In genomic region chr1:11525151-11525505, GRCh38 we compare ENCODE assay signal across 12 cellular contexts. TPM values are rescaled to one million over a fixed set of nuclear protein-coding genes. Genes with fewer than 3 reads are reported as not detected.
A peak's percentile ranks its signal among the peaks of the same experiment; 100 is the strongest.
DNase-seq lines count a peak whose midpoint lies in the region; TF ChIP-seq lines count a peak whose summit lies in the region.
"Had no signal": no experiment of that assay in that cellular context is flagged by ENCODE, and none has a peak within 500 bp of the region (broad histone marks: within the 10 kb centered on the region; RNA-seq: fewer than 3 reads in every experiment).

No MANE protein-coding gene starts in this region.

- no peaks in the 10 kb centered on the region for H3K4me1 Mint-ChIP-seq in activated CD4-positive, alpha-beta memory T cell treated with anti-CD3 and anti-CD28 coated beads for 36 hours (ENCODE audit: low read depth)
- no peaks in the 10 kb centered on the region for H3K4me1 Mint-ChIP-seq in activated CD4-positive, alpha-beta memory T cell treated with anti-CD3 and anti-CD28 coated beads, Interleukin-2, amount 10 ng/mL, durations not matched to agents 7 days and 5 days
- H3K4me1 Mint-ChIP-seq in activated naive CD4-positive, alpha-beta T cell treated with anti-CD3 and anti-CD28 coated beads, Interleukin-2, amount 10 ng/mL, durations not matched to agents 7 days and 5 days, result no peaks in the 10 kb centered on the region
- H3K4me1 Mint-ChIP-seq: CD4-positive, CD25-positive, alpha-beta regulatory T cell had no signal

- H3K27ac Mint-ChIP-seq in activated CD4-positive, alpha-beta memory T cell treated with anti-CD3 and anti-CD28 coated beads for 36 hours, result no peak overlapping the region
- H3K27ac Mint-ChIP-seq in activated CD4-positive, alpha-beta memory T cell treated with anti-CD3 and anti-CD28 coated beads, Interleukin-2, amount 10 ng/mL, durations not matched to agents 7 days and 5 days, result no peak overlapping the region
- H3K27ac Mint-ChIP-seq in activated naive CD4-positive, alpha-beta T cell treated with anti-CD3 and anti-CD28 coated beads, Interleukin-2, amount 10 ng/mL, durations not matched to agents 7 days and 5 days, result no peak overlapping the region
- H3K27ac Mint-ChIP-seq: CD4-positive, CD25-positive, alpha-beta regulatory T cell had no signal

- no peaks in the 10 kb centered on the region for H3K36me3 ChIP-seq in sigmoid colon
- H3K36me3 ChIP-seq: BLaER1 treated with 17β-estradiol and CSF1 and Interleukin-3, amounts not matched to agents 10 nM and 100 nM had no signal

- no peaks in the 10 kb centered on the region for H3K9me3 ChIP-seq in sigmoid colon
- H3K9me3 ChIP-seq: BLaER1 treated with 17β-estradiol and CSF1 and Interleukin-3, amounts not matched to agents 10 nM and 100 nM had no signal

- TF ChIP-seq POLR2A in sigmoid colon (IDR thresholded peaks at IDR 0.05), result no peak

- H3K27me3 Mint-ChIP-seq in activated CD4-positive, alpha-beta memory T cell treated with anti-CD3 and anti-CD28 coated beads for 36 hours, result no peaks in the 10 kb centered on the region
- H3K27me3 Mint-ChIP-seq in activated CD4-positive, alpha-beta memory T cell treated with anti-CD3 and anti-CD28 coated beads, Interleukin-2, amount 10 ng/mL, durations not matched to agents 7 days and 5 days, result no peaks in the 10 kb centered on the region
- H3K27me3 Mint-ChIP-seq in activated naive CD4-positive, alpha-beta T cell treated with anti-CD3 and anti-CD28 coated beads, Interleukin-2, amount 10 ng/mL, durations not matched to agents 7 days and 5 days, result peaks cover 3% of the 10 kb centered on the region

- intact Hi-C loops in activated CD4-positive, alpha-beta memory T cell treated with anti-CD3 and anti-CD28 coated beads for 36 hours (cut with micrococcal nuclease), result no loop called here
- intact Hi-C loops in sigmoid colon (cut with DNase I), result no loop called here

- 77 to 87% methylated on average over 8 of the region's 8 CpGs for WGBS in sigmoid colon, 2 donors

- H3K9me3 Mint-ChIP-seq in activated CD4-positive, alpha-beta memory T cell treated with anti-CD3 and anti-CD28 coated beads for 36 hours, result no peaks in the 10 kb centered on the region
- no peaks in the 10 kb centered on the region for H3K9me3 Mint-ChIP-seq in activated CD4-positive, alpha-beta memory T cell treated with anti-CD3 and anti-CD28 coated beads, Interleukin-2, amount 10 ng/mL, durations not matched to agents 7 days and 5 days
- H3K9me3 Mint-ChIP-seq in activated naive CD4-positive, alpha-beta T cell treated with anti-CD3 and anti-CD28 coated beads, Interleukin-2, amount 10 ng/mL, durations not matched to agents 7 days and 5 days, result no peaks in the 10 kb centered on the region

- no peak for TF ChIP-seq EP300 in sigmoid colon (IDR thresholded peaks at IDR 0.05)

- no peak for TF ChIP-seq CTCF in sigmoid colon (IDR thresholded peaks at IDR 0.05)

- CTCF ChIA-PET in activated CD4-positive, alpha-beta memory T cell treated with anti-CD3 and anti-CD28 coated beads for 36 hours (lab: Charles Lee), result no interaction called here
- CTCF ChIA-PET in activated CD4-positive, alpha-beta memory T cell treated with anti-CD3 and anti-CD28 coated beads, Interleukin-2, amount 10 ng/mL, durations not matched to agents 7 days and 5 days (lab: Charles Lee), result no interaction called here
- CTCF ChIA-PET in activated naive CD4-positive, alpha-beta T cell treated with anti-CD3 and anti-CD28 coated beads, Interleukin-2, amount 10 ng/mL, durations not matched to agents 7 days and 5 days (lab: Charles Lee), result no interaction called here

- no peak overlapping the region for H3K4me3 ChIP-seq in sigmoid colon
- H3K4me3 ChIP-seq: BLaER1 treated with 17β-estradiol and CSF1 and Interleukin-3, amounts not matched to agents 10 nM and 100 nM had no signal

- no peaks in the 10 kb centered on the region for H3K27me3 ChIP-seq in sigmoid colon
- H3K27me3 ChIP-seq: BLaER1 treated with 17β-estradiol and CSF1 and Interleukin-3, amounts not matched to agents 10 nM and 100 nM had no signal

- peak; percentile 4 for DNase-seq in activated CD4-positive, alpha-beta memory T cell treated with anti-CD3 and anti-CD28 coated beads for 36 hours
- no peak for DNase-seq in activated CD4-positive, alpha-beta memory T cell treated with anti-CD3 and anti-CD28 coated beads, Interleukin-2, amount 10 ng/mL, durations not matched to agents 7 days and 5 days
- DNase-seq in iPS-NIHi11 (ENCODE audit: low spot score), result peak; percentile 4
- DNase-seq in sigmoid colon, result peak; percentile 22
- no peak for DNase-seq in activated naive CD4-positive, alpha-beta T cell treated with anti-CD3 and anti-CD28 coated beads, Interleukin-2, amount 10 ng/mL, durations not matched to agents 7 days and 5 days
- DNase-seq in middle frontal gyrus (ENCODE audit: extremely low spot score, low spot score), result no peak
- DNase-seq in AG20443 (ENCODE audit: low spot score), result no peak
- DNase-seq: 8988T; CD4-positive, CD25-positive, alpha-beta regulatory T cell; DMS53 had no signal

- H3K4me3 Mint-ChIP-seq in activated CD4-positive, alpha-beta memory T cell treated with anti-CD3 and anti-CD28 coated beads for 36 hours, result no peak overlapping the region
- H3K4me3 Mint-ChIP-seq in activated CD4-positive, alpha-beta memory T cell treated with anti-CD3 and anti-CD28 coated beads, Interleukin-2, amount 10 ng/mL, durations not matched to agents 7 days and 5 days, result no peak overlapping the region
- H3K4me3 Mint-ChIP-seq in activated naive CD4-positive, alpha-beta T cell treated with anti-CD3 and anti-CD28 coated beads, Interleukin-2, amount 10 ng/mL, durations not matched to agents 7 days and 5 days, result no peak overlapping the region
- H3K4me3 Mint-ChIP-seq: CD4-positive, CD25-positive, alpha-beta regulatory T cell had no signal

- no peak overlapping the region for H3K27ac ChIP-seq in sigmoid colon
- H3K27ac ChIP-seq: BLaER1 treated with 17β-estradiol and CSF1 and Interleukin-3, amounts not matched to agents 10 nM and 100 nM; HL-60 had no signal

- no peaks in the 10 kb centered on the region for H3K4me1 ChIP-seq in sigmoid colon

- POLR2A ChIA-PET in activated CD4-positive, alpha-beta memory T cell treated with anti-CD3 and anti-CD28 coated beads for 36 hours (lab: Charles Lee), result no interaction called here
- POLR2A ChIA-PET in activated CD4-positive, alpha-beta memory T cell treated with anti-CD3 and anti-CD28 coated beads, Interleukin-2, amount 10 ng/mL, durations not matched to agents 7 days and 5 days (lab: Charles Lee), result no interaction called here

- no peaks in the 10 kb centered on the region for H3K36me3 Mint-ChIP-seq in activated CD4-positive, alpha-beta memory T cell treated with anti-CD3 and anti-CD28 coated beads for 36 hours
- no peaks in the 10 kb centered on the region for H3K36me3 Mint-ChIP-seq in activated CD4-positive, alpha-beta memory T cell treated with anti-CD3 and anti-CD28 coated beads, Interleukin-2, amount 10 ng/mL, durations not matched to agents 7 days and 5 days (ENCODE audit: low read depth)
- no peaks in the 10 kb centered on the region for H3K36me3 Mint-ChIP-seq in activated naive CD4-positive, alpha-beta T cell treated with anti-CD3 and anti-CD28 coated beads, Interleukin-2, amount 10 ng/mL, durations not matched to agents 7 days and 5 days
- H3K36me3 Mint-ChIP-seq: CD4-positive, CD25-positive, alpha-beta regulatory T cell had no signal

RNA-seq across cellular contexts. Expression of gene DISP3, which starts 46.2 kb away (rescaled TPM):
- under 1 TPM; 0.07 to 0.21 TPM for total RNA-seq in activated CD4-positive, alpha-beta memory T cell treated with anti-CD3 and anti-CD28 coated beads for 36 hours
- total RNA-seq in activated CD4-positive, alpha-beta memory T cell treated with anti-CD3 and anti-CD28 coated beads, Interleukin-2, amount 10 ng/mL, durations not matched to agents 7 days and 5 days, result under 1 TPM; 0.18 to 0.38 TPM
- total RNA-seq in sigmoid colon, result under 1 TPM in 2 of 4 donors, not detected in 2; under 0.01 to 0.28 TPM
- polyA plus RNA-seq in sigmoid colon, result under 1 TPM in 1 of 3 donors, not detected in 2; 0.16 TPM

Comparison
In these comparisons a context has a peak if more than half of its experiments do, and no peak if none do; other contexts are left out.
1. DNase-seq: peak in activated CD4-positive, alpha-beta memory T cell treated with anti-CD3 and anti-CD28 coated beads for 36 hours (single experiment), iPS-NIHi11 (single experiment) and sigmoid colon (single experiment); none in activated CD4-positive, alpha-beta memory T cell treated with anti-CD3 and anti-CD28 coated beads, Interleukin-2, amount 10 ng/mL, durations not matched to agents 7 days and 5 days (single experiment), activated naive CD4-positive, alpha-beta T cell treated with anti-CD3 and anti-CD28 coated beads, Interleukin-2, amount 10 ng/mL, durations not matched to agents 7 days and 5 days (single experiment), middle frontal gyrus (single experiment) and AG20443 (single experiment).